ENCODE assay signal across 10 cellular contexts in genomic region chr17:27573971-27574525, GRCh38. TPM values are rescaled to one million over a fixed set of nuclear protein-coding genes. Genes with fewer than 3 reads are reported as not detected.
A peak's percentile ranks its signal among the peaks of the same experiment; 100 is the strongest.
DNase-seq lines count a peak whose midpoint lies in the region; ATAC-seq and TF ChIP-seq lines count a peak whose summit lies in the region.
"Had no signal": no experiment of that assay in that cellular context is flagged by ENCODE, and none has a peak within 500 bp of the region (broad histone marks: within the 10 kb centered on the region; RNA-seq: fewer than 3 reads in every experiment).

No MANE protein-coding gene starts in this region.

- no peak overlapping the region for H3K9ac ChIP-seq in SK-N-SH

- H3K4me2 ChIP-seq in SK-N-SH, result no peak overlapping the region

- H4K20me1 ChIP-seq in SK-N-SH (ENCODE audit: insufficient read depth), result no peaks in the 10 kb centered on the region

- no peak for DNase-seq in SK-N-SH
- peak; percentile 53 for DNase-seq in RPMI7951 (ENCODE audit: low read depth)
- peak; percentile 62 for DNase-seq in choroid plexus epithelial cell (ENCODE audit: low read depth)
- peak in 1 of 2 donors; percentile 55 for DNase-seq in gastrocnemius medialis
- no peak for DNase-seq in Peyer's patch
- no peak for DNase-seq in DMS153 treated with DMSO at 0.1 percent for 48 hours (lab: John Stamatoyannopoulos, UW; ENCODE audit: unreplicated experiment)
- DNase-seq in NCI-H1694 (lab: John Stamatoyannopoulos, UW), result no peak
- DNase-seq: activated CD4-positive, CD25-positive, alpha-beta regulatory T cell treated with anti-CD3 and anti-CD28 coated beads, Interleukin-2, amount 50 U/mL, for 72 hours; NCI-H1694 treated with DMSO at 0.1 percent for 48 hours had no signal

- peaks cover 11% of the 10 kb centered on the region for H3F3A ChIP-seq in SK-N-SH (replicated peaks; ENCODE audit: insufficient read depth)

- CTCF ChIA-PET in SK-N-SH (lab: Yijun Ruan, JAX), result interaction anchor here (0.6 to 2.8 kb wide), 8 partner anchors 22 to 338 kb away, joined by 3 to 11 read pairs (median 3); no protein-coding TSS in a partner anchor

- H3K4me1 ChIP-seq in SK-N-SH (ENCODE audit: control insufficient read depth in 1 of 2, insufficient read depth in 2 of 2, low read depth in 1 of 2, low read length in 1 of 2) (peaks cover 44 to 67% of the 10 kb centered on the region in 2 experiments), gastrocnemius medialis (peaks cover 65 to 87% of the 10 kb centered on the region in 2 donors), Peyer's patch (peaks cover 0 to 12% (median 2%) of the 10 kb centered on the region in 4 donors)

- peaks cover 6% of the 10 kb centered on the region; the same call in 1 of the 2 replicates for H3K79me2 ChIP-seq in SK-N-SH (ENCODE audit: insufficient read depth)

- WGBS in SK-N-SH (ENCODE audit: low lambda C conversion rate), result 89% methylated on average over 4 of the region's 4 CpGs

- peak; percentile 24; the same call in 1 of the 3 replicates for ATAC-seq in SK-N-SH treated with all-trans-retinoic acid at 6 μM for 48 hours
- ATAC-seq in gastrocnemius medialis, result peak in 1 of 2 donors; percentile 15

- no peak for TF ChIP-seq EP300 in SK-N-SH (IDR thresholded peaks at IDR 0.05; ENCODE audit: borderline replicate concordance in 1 of 2, low read depth in 1 of 2, low read length in 1 of 2)

- no peak for TF ChIP-seq CTCF in SK-N-SH (IDR thresholded peaks at IDR 0.05)
- peak; percentile 4 for TF ChIP-seq CTCF in choroid plexus epithelial cell (conservative IDR thresholded peaks at IDR 0.05; ENCODE audit: low read depth, low read length)
- peak in 1 of 5 experiments; percentile 22 for TF ChIP-seq CTCF in gastrocnemius medialis (IDR thresholded peaks at IDR 0.05 in 4 of 5, conservative IDR thresholded peaks at IDR 0.05 in 1 of 5)
- no peak for TF ChIP-seq CTCF in Peyer's patch (IDR thresholded peaks at IDR 0.05)

- no peaks in the 10 kb centered on the region for H3K27me3 ChIP-seq in SK-N-SH (ENCODE audit: insufficient read depth)
- no peaks in the 10 kb centered on the region for H3K27me3 ChIP-seq in gastrocnemius medialis
- H3K27me3 ChIP-seq in Peyer's patch, result no peaks in the 10 kb centered on the region

- H3K36me3 ChIP-seq in SK-N-SH (replicated peaks in 1 of 2; ENCODE audit: control insufficient read depth in 1 of 2, insufficient read depth in 2 of 2, low read length in 1 of 2) (no peaks in the 10 kb centered on the region), gastrocnemius medialis (no peaks in the 10 kb centered on the region), Peyer's patch (no peaks in the 10 kb centered on the region)

- TF ChIP-seq POLR2A in gastrocnemius medialis (IDR thresholded peaks at IDR 0.05), result no peak
- TF ChIP-seq POLR2A in Peyer's patch (IDR thresholded peaks at IDR 0.05), result no peak

- intact Hi-C loops in gastrocnemius medialis (cut with DNase I; ENCODE audit: low total_unique reads), result loop anchor here (2.0 to 5.0 kb wide), 3 partner anchors 68 to 253 kb away; no protein-coding TSS in a partner anchor

- in situ Hi-C loops in gastrocnemius medialis (cut with MboI; ENCODE audit: low sequenced_read_pairs in 4 of 4), result no loop called here

- TF ChIP-seq RAD21 in SK-N-SH (IDR thresholded peaks at IDR 0.05; ENCODE audit: low read length), result no peak

- H3K9me2 ChIP-seq in SK-N-SH, result no peaks in the 10 kb centered on the region

- no peak overlapping the region for H2AFZ ChIP-seq in SK-N-SH (ENCODE audit: low read depth)

- POLR2A ChIA-PET in SK-N-SH (lab: Yijun Ruan, JAX), result interaction anchor here (0.6 kb wide), 1 partner anchor 12 kb away, joined by 3 read pairs; no protein-coding TSS in a partner anchor

- H3K9me3 ChIP-seq in SK-N-SH, result no peaks in the 10 kb centered on the region
- H3K9me3 ChIP-seq in gastrocnemius medialis, result no peaks in the 10 kb centered on the region
- H3K9me3 ChIP-seq in Peyer's patch, result no peaks in the 10 kb centered on the region

- H3K27ac ChIP-seq in SK-N-SH (ENCODE audit: low read depth in 2 of 2, low read length in 1 of 2) (no peak overlapping the region; a peak in 1 of 4 replicates), gastrocnemius medialis (peak overlapping the region; percentile 95 to 99 (median 97)), Peyer's patch (no peak overlapping the region)

- H3K4me3 ChIP-seq in SK-N-SH (ENCODE audit: low read depth in 2 of 2, low read length in 1 of 2), result no peak overlapping the region
- no peak overlapping the region for H3K4me3 ChIP-seq in choroid plexus epithelial cell (ENCODE audit: low read depth, low read length)
- H3K4me3 ChIP-seq in gastrocnemius medialis, result no peak overlapping the region
- no peak overlapping the region for H3K4me3 ChIP-seq in Peyer's patch

TF ChIP-seq in SK-N-SH treated with all-trans-retinoic acid at 6 μM for 48 hours, 23 proteins besides CTCF, POLR2A, EP300 and RAD21:
- no peak for TF ChIP-seq PPARA (CRISPR knock-in tag; IDR thresholded peaks at IDR 0.05; ENCODE audit: borderline replicate concordance)

TF ChIP-seq in SK-N-SH, 30 proteins besides CTCF, POLR2A, EP300 and RAD21:
- no peak for TF ChIP-seq REST (IDR thresholded peaks at IDR 0.05; ENCODE audit: low read depth, low read length)
- no peak for TF ChIP-seq TEAD4 (IDR thresholded peaks at IDR 0.05; ENCODE audit: borderline replicate concordance, insufficient read depth)
- TF ChIP-seq NRF1 (IDR thresholded peaks at IDR 0.05; ENCODE audit: low read depth, low read length), result no peak
- TF ChIP-seq IRF3 (IDR thresholded peaks at IDR 0.05; ENCODE audit: low read depth, low read length), result no peak
- TF ChIP-seq MXI1 (IDR thresholded peaks at IDR 0.05; ENCODE audit: low read depth, low read length), result no peak
- TF ChIP-seq TAF1 (IDR thresholded peaks at IDR 0.05; ENCODE audit: borderline replicate concordance, low read depth, low read length), result no peak
TF ChIP-seq in SK-N-SH: peak in this region for 0.

RNA-seq across cellular contexts. Expression of gene LGALS9, which starts 56.9 kb away (rescaled TPM):
- 0.21 and 0.37 TPM in 2 replicates for polyA plus RNA-seq in SK-N-SH (2012; rRNA removed)
- polyA plus RNA-seq in SK-N-SH (2012; cell fraction: cytosol; rRNA removed), result 0.07 TPM in 1 of 2 replicates, not detected in the other
- polyA plus RNA-seq in SK-N-SH (2012; cell fraction: nucleus; rRNA removed), result 0.66 and 0.68 TPM in 2 replicates
- total RNA-seq in RPMI7951 (2014; rRNA removed; shearing (Covaris generic)), result 6.4 and 7.1 TPM in 2 replicates
- total RNA-seq in gastrocnemius medialis, result 10 to 100 TPM in 1 of 4 donors, 1 to 10 TPM in 3; 2.4 to 20.3 (median 6.1) TPM
- total RNA-seq in Peyer's patch, result 100 to 1,000 TPM; 121 to 214 (median 144) TPM

Comparison
In these comparisons a context has a peak if more than half of its experiments do, and no peak if none do; other contexts are left out.
1. DNase-seq: peak in RPMI7951 (single experiment) and choroid plexus epithelial cell (single experiment); none in SK-N-SH (single experiment), Peyer's patch (0 of 3), DMS153 treated with DMSO at 0.1 percent for 48 hours (single experiment) and NCI-H1694 (single experiment).
2. H3K27ac ChIP-seq: peak in gastrocnemius medialis (4 of 4); none in SK-N-SH (0 of 2) and Peyer's patch (0 of 4).
3. RNA of gene LGALS9, which starts 56.9 kb away (total RNA-seq): 121 to 214 TPM in Peyer's patch; 6.4 to 7.1 TPM in RPMI7951 and 2.4 to 20.3 TPM in gastrocnemius medialis; every median in the first group is over 4 times any median in the second.